In genomic region chr12:112188130-112188830, GRCh38 we compare ENCODE assay signal across 21 cellular contexts.
DNase-seq lines count a peak whose midpoint lies in the region; ATAC-seq, FAIRE-seq and TF ChIP-seq lines count a peak whose summit lies in the region.
"Had no signal": no experiment of that assay in that cellular context is flagged by ENCODE, and none has a peak within 500 bp of the region (broad histone marks: within the 10 kb centered on the region; RNA-seq: fewer than 3 reads in every experiment).

No MANE protein-coding gene starts in this region.

- H2AK5ac ChIP-seq in IMR-90 (ENCODE audit: low read depth, low read length), result no peak overlapping the region

- no peak overlapping the region for H3K27ac ChIP-seq in A549
- H3K27ac ChIP-seq in IMR-90 (ENCODE audit: insufficient read depth, low read length), result no peak overlapping the region
- no peak overlapping the region for H3K27ac ChIP-seq in Panc1 (ENCODE audit: low read length)
- no peak overlapping the region for H3K27ac ChIP-seq in sigmoid colon
- H3K27ac ChIP-seq: BLaER1 treated with 17β-estradiol and CSF1 and Interleukin-3, amounts not matched to agents 10 nM and 100 nM; HL-60 had no signal

- no peak overlapping the region for H3K4me3 ChIP-seq in A549
- H3K4me3 ChIP-seq in IMR-90 (ENCODE audit: insufficient read depth, low read depth, low read length), result no peak overlapping the region
- no peak overlapping the region for H3K4me3 ChIP-seq in Panc1 (ENCODE audit: low read depth in 2 of 2, low read length in 2 of 2)
- H3K4me3 ChIP-seq in sigmoid colon, result no peak overlapping the region
- H3K4me3 ChIP-seq: BLaER1 treated with 17β-estradiol and CSF1 and Interleukin-3, amounts not matched to agents 10 nM and 100 nM; HAP-1 had no signal

- no peak overlapping the region for H3K23ac ChIP-seq in IMR-90 (ENCODE audit: low read depth, low read length)

- ATAC-seq in A549 (no peak), IMR-90 (ENCODE audit: low read depth) (no peak), Panc1 (peak; percentile 29; the same call in 1 of the 2 replicates), HG03354 (IDR thresholded peaks at IDR 0.05; ENCODE audit: poor library complexity, severe bottlenecking, unreplicated experiment) (no peak), HG02938 (IDR thresholded peaks at IDR 0.05; ENCODE audit: unreplicated experiment) (no peak)

- no peak overlapping the region for H4K91ac ChIP-seq in IMR-90 (ENCODE audit: insufficient read depth, low read depth, low read length)

- H2AFZ ChIP-seq in IMR-90 (replicated peaks; ENCODE audit: low read length, poor library complexity), result no peak overlapping the region

- TF ChIP-seq EP300 in A549 (IDR thresholded peaks at IDR 0.05) (no peak), sigmoid colon (IDR thresholded peaks at IDR 0.05) (no peak)

- H4K5ac ChIP-seq in IMR-90 (ENCODE audit: low read depth, low read length), result no peak overlapping the region

- no peak for TF ChIP-seq CTCF in A549 (IDR thresholded peaks at IDR 0.05)
- TF ChIP-seq CTCF in IMR-90 (conservative IDR thresholded peaks at IDR 0.05; ENCODE audit: low read depth, low read length), result no peak
- TF ChIP-seq CTCF in Panc1 (IDR thresholded peaks at IDR 0.05), result no peak
- TF ChIP-seq CTCF in sigmoid colon (IDR thresholded peaks at IDR 0.05), result no peak

- intact Hi-C loops in IMR-90 (cut with micrococcal nuclease) (no loop called here), Panc1 (cut with micrococcal nuclease; ENCODE audit: unreplicated experiment) (no loop called here), sigmoid colon (cut with DNase I) (no loop called here)

- CTCF ChIA-PET in A549 (lab: Yijun Ruan, JAX) (interaction anchor here (0.9 to 6.3 kb wide), 2 partner anchors 10 kb away, joined by 4 to 32 read pairs; no protein-coding TSS in a partner anchor), IMR-90 (lab: Yijun Ruan, JAX) (no interaction called here), Panc1 (lab: Charles Lee) (no interaction called here)

- H3K27me3 ChIP-seq in IMR-90 (ENCODE audit: control insufficient read depth, insufficient read depth, low read length), result no peaks in the 10 kb centered on the region
- H3K27me3 ChIP-seq in Panc1 (ENCODE audit: control insufficient read depth, insufficient read depth, low read length), result no peaks in the 10 kb centered on the region
- H3K27me3 ChIP-seq in sigmoid colon, result no peaks in the 10 kb centered on the region
- H3K27me3 ChIP-seq: BLaER1 treated with 17β-estradiol and CSF1 and Interleukin-3, amounts not matched to agents 10 nM and 100 nM had no signal

- dilution Hi-C loops in IMR-90 (cut with HindIII; ENCODE audit: low sequenced_read_pairs, unreplicated experiment), result no loop called here

- no peak overlapping the region for H3K18ac ChIP-seq in IMR-90 (ENCODE audit: low read depth, low read length)

- peaks cover 0 to 10% of the 10 kb centered on the region in 2 experiments; a peak in 2 of 4 replicates for H3K79me1 ChIP-seq in IMR-90 (ENCODE audit: low read depth in 1 of 2, low read length in 2 of 2)

- H3K4me1 ChIP-seq in A549 (no peaks in the 10 kb centered on the region), IMR-90 (ENCODE audit: control insufficient read depth, insufficient read depth, low read length) (peaks cover 17% of the 10 kb centered on the region), Panc1 (ENCODE audit: control insufficient read depth, insufficient read depth, low read length) (no peaks in the 10 kb centered on the region), sigmoid colon (peaks cover 0 to 7% (median 0%) of the 10 kb centered on the region in 4 donors)
- H3K4me1 ChIP-seq: BLaER1 treated with 17β-estradiol and CSF1 and Interleukin-3, amounts not matched to agents 10 nM and 100 nM; HAP-1 had no signal

- no peak overlapping the region for H2BK120ac ChIP-seq in IMR-90 (ENCODE audit: low read depth, low read length)

- peaks cover 12% of the 10 kb centered on the region; the same call in 1 of the 2 replicates for H4K20me1 ChIP-seq in IMR-90 (ENCODE audit: insufficient read depth, low read length)

- POLR2A ChIA-PET in A549 (lab: Yijun Ruan, JAX), result no interaction called here
- POLR2A ChIA-PET in IMR-90 (lab: Charles Lee; ENCODE audit: unreplicated experiment), result no interaction called here
- POLR2A ChIA-PET in Panc1 (lab: Charles Lee), result no interaction called here

- H3K56ac ChIP-seq in IMR-90 (ENCODE audit: extremely low read depth, insufficient read depth, low read length), result no peak overlapping the region

- H2AK9ac ChIP-seq in IMR-90 (replicated peaks; ENCODE audit: low read depth, low read length, poor library complexity), result no peak overlapping the region

- no peak for TF ChIP-seq POLR2A in A549 (IDR thresholded peaks at IDR 0.05; ENCODE audit: low read length)
- TF ChIP-seq POLR2A in IMR-90 (IDR thresholded peaks at IDR 0.05; ENCODE audit: low read depth, low read length), result no peak
- no peak for TF ChIP-seq POLR2A in sigmoid colon (IDR thresholded peaks at IDR 0.05)

- no peak overlapping the region for H3K4me2 ChIP-seq in A549
- H3K4me2 ChIP-seq in IMR-90 (ENCODE audit: low read depth, low read length), result no peak overlapping the region
- H3K4me2 ChIP-seq: BLaER1 treated with 17β-estradiol and CSF1 and Interleukin-3, amounts not matched to agents 10 nM and 100 nM had no signal

- no peak overlapping the region for H4K8ac ChIP-seq in IMR-90 (ENCODE audit: low read depth in 2 of 2, low read length in 2 of 2)

- H3K14ac ChIP-seq in IMR-90 (replicated peaks; ENCODE audit: low read depth, low read length), result no peak overlapping the region

- no peak for FAIRE-seq in A549 (lab: Jason Lieb, UNC)
- FAIRE-seq: G401.6, GM12891, H1 had no signal

- no peak overlapping the region for H2BK20ac ChIP-seq in IMR-90 (ENCODE audit: low read depth, low read length)

- H3K9ac ChIP-seq in IMR-90 (ENCODE audit: low read depth, low read length), result no peak overlapping the region
- H3K9ac ChIP-seq: BLaER1 treated with 17β-estradiol and CSF1 and Interleukin-3, amounts not matched to agents 10 nM and 100 nM had no signal

- H3K9me1 ChIP-seq in IMR-90 (ENCODE audit: insufficient read depth, low read length), result peaks cover 17% of the 10 kb centered on the region

- no TSS peak for BruUV-seq in IMR-90 (replicated peaks; lab: Mats Ljungman, UMichigan)
- BruUV-seq in Panc1 (replicated peaks; lab: Mats Ljungman, UMichigan), result no TSS peak

- no peaks in the 10 kb centered on the region for H3K9me3 ChIP-seq in A549
- H3K9me3 ChIP-seq in IMR-90 (ENCODE audit: control insufficient read depth, insufficient read depth, low read length), result no peaks in the 10 kb centered on the region
- H3K9me3 ChIP-seq in Panc1 (ENCODE audit: control insufficient read depth, insufficient read depth, low read depth, low read length), result no peaks in the 10 kb centered on the region
- no peaks in the 10 kb centered on the region for H3K9me3 ChIP-seq in sigmoid colon
- H3K9me3 ChIP-seq: BLaER1 treated with 17β-estradiol and CSF1 and Interleukin-3, amounts not matched to agents 10 nM and 100 nM; HAP-1 had no signal

- H3K36me3 ChIP-seq in IMR-90 (ENCODE audit: control insufficient read depth, insufficient read depth, low read length) (peaks cover 37% of the 10 kb centered on the region), Panc1 (ENCODE audit: control insufficient read depth, insufficient read depth, low read length) (peaks cover 2% of the 10 kb centered on the region; the same call in 1 of the 2 replicates), sigmoid colon (peaks cover 10 to 88% (median 43%) of the 10 kb centered on the region in 4 donors)

- 93% methylated on average over 9 of the region's 9 CpGs for WGBS in A549 (ENCODE audit: missing lambda C conversion rate)
- WGBS in IMR-90 (ENCODE audit: extremely low coverage in 2 of 2, insufficient read length in 1 of 2), 2 experiments, result 100% methylated on average over 1 of the region's 9 CpGs; no CpG with 5 or more reads in 1 of the 2 experiments
- 92 to 95% methylated on average over 9 of the region's 9 CpGs for WGBS in sigmoid colon, 2 donors

- H3K4ac ChIP-seq in IMR-90 (ENCODE audit: low read depth, low read length), result no peak overlapping the region

- no peak for DNase-seq in A549 (ENCODE audit: low read depth in 1 of 2, low spot score in 1 of 2)
- no peak for DNase-seq in IMR-90
- DNase-seq in Panc1 (ENCODE audit: low read depth, low spot score), result no peak
- DNase-seq in sigmoid colon, result peak; percentile 15
- no peak for DNase-seq in HT-29 (ENCODE audit: low spot score)
- DNase-seq: 8988T; ACHN; Calu3; CD4-positive, CD25-positive, alpha-beta regulatory T cell; DMS153; DMS79 treated with DMSO at 0.1 percent for 48 hours; EL; Karpas-422 had no signal

- TF ChIP-seq RAD21 in A549 (conservative IDR thresholded peaks at IDR 0.05 in 1 of 2, IDR thresholded peaks at IDR 0.05 in 1 of 2), result no peak
- TF ChIP-seq RAD21 in IMR-90 (IDR thresholded peaks at IDR 0.05; ENCODE audit: low read length), result no peak

- in situ Hi-C loops in IMR-90 (cut with MboI; ENCODE audit: low sequenced_read_pairs), result no loop called here
- in situ Hi-C loops in Panc1 (cut with HindIII; ENCODE audit: low pct_unique_long_range_greater_than_20kb, low sequenced_read_pairs), result no loop called here

- no peak overlapping the region for H2BK5ac ChIP-seq in IMR-90 (ENCODE audit: low read depth, low read length, poor library complexity, severe bottlenecking)

- no peak overlapping the region for H2BK15ac ChIP-seq in IMR-90 (ENCODE audit: low read depth, low read length)

TF ChIP-seq in A549, 52 proteins besides CTCF, POLR2A, EP300 and RAD21:
- TF ChIP-seq SREBF2 (IDR thresholded peaks at IDR 0.05) (no peak), BHLHE40 (IDR thresholded peaks at IDR 0.05; ENCODE audit: low read depth, low read length) (no peak), MAFK (IDR thresholded peaks at IDR 0.05; ENCODE audit: partially characterized antibody) (peak; percentile 91), RNF2 (IDR thresholded peaks at IDR 0.05; ENCODE audit: borderline replicate concordance, low read depth) (no peak)

TF ChIP-seq in IMR-90, 13 proteins besides CTCF, POLR2A, EP300 and RAD21:
- TF ChIP-seq MAFK (IDR thresholded peaks at IDR 0.05; ENCODE audit: low read depth, low read length), result peak; percentile 80
- no peak for TF ChIP-seq CHD1 (IDR thresholded peaks at IDR 0.05; ENCODE audit: low read depth, low read length)
TF ChIP-seq in IMR-90: peak in this region for 1.
